16 cellular contexts compared by ENCODE assay signal in genomic region chr13:49023441-49023840, GRCh38. TPM values are rescaled to one million over a fixed set of nuclear protein-coding genes. Genes with fewer than 3 reads are reported as not detected.
A peak's percentile ranks its signal among the peaks of the same experiment; 100 is the strongest.
DNase-seq lines count a peak whose midpoint lies in the region; ATAC-seq and TF ChIP-seq lines count a peak whose summit lies in the region.
"Had no signal": no experiment of that assay in that cellular context is flagged by ENCODE, and none has a peak within 500 bp of the region (broad histone marks: within the 10 kb centered on the region; RNA-seq: fewer than 3 reads in every experiment).

No MANE protein-coding gene starts in this region.

- CTCF ChIA-PET in CD4-positive, alpha-beta T cell (lab: Charles Lee), result no interaction called here

- H3K36me3 Mint-ChIP-seq in HFFc6 (ENCODE audit: low read depth) (peaks cover 52% of the 10 kb centered on the region), endodermal cell (ENCODE audit: low read depth) (peaks cover 62% of the 10 kb centered on the region)
- peaks cover 78% of the 10 kb centered on the region for H3K36me3 Mint-ChIP-seq in CD4-positive, alpha-beta T cell (ENCODE audit: low read depth)

- peak; percentile 78 for ATAC-seq in foreskin keratinocyte
- no peak for ATAC-seq in HG02981 (IDR thresholded peaks at IDR 0.05; ENCODE audit: unreplicated experiment)
- ATAC-seq in CD4-positive, alpha-beta T cell (ENCODE audit: poor library complexity), result no peak
- ATAC-seq: GM23338, psoas muscle had no signal

- intact Hi-C loops in CD4-positive, alpha-beta T cell (cut with DNase I, micrococcal nuclease), result no loop called here

- peak; percentile 77 for DNase-seq in HFFc6
- DNase-seq in astrocyte of the cerebellum (ENCODE audit: low read depth), result peak; percentile 5
- peak; percentile 42 to 72 for DNase-seq in foreskin keratinocyte
- DNase-seq in endodermal cell, result no peak
- no peak for DNase-seq in CD4-positive, alpha-beta T cell
- DNase-seq in cortex of kidney (lab: John Stamatoyannopoulos, UW), result no peak
- DNase-seq: activated CD4-positive, alpha-beta T cell treated with anti-CD3 and anti-CD28 coated beads, Interleukin-2, amount 50 U/mL, for 48 hours; NCI-H345; psoas muscle had no signal

- no peaks in the 10 kb centered on the region for H3K27me3 ChIP-seq in ACC112 (ENCODE audit: insufficient read depth, low read length)
- H3K27me3 ChIP-seq in foreskin keratinocyte, result no peaks in the 10 kb centered on the region
- H3K27me3 ChIP-seq in endodermal cell (ENCODE audit: control insufficient read depth, insufficient read depth, low read length, poor library complexity, severe bottlenecking), result no peaks in the 10 kb centered on the region
- H3K27me3 ChIP-seq in CD4-positive, alpha-beta T cell (ENCODE audit: control insufficient read depth, insufficient read depth, low read length), result no peaks in the 10 kb centered on the region
- H3K27me3 ChIP-seq: vagina had no signal

- in situ Hi-C loops in astrocyte of the cerebellum (cut with HindIII; ENCODE audit: low sequenced_read_pairs), result loop anchor here (10.0 kb wide), 1 partner anchor 49 kb away; the partner anchor contains the start of gene FNDC3A

- H3K9ac ChIP-seq in endodermal cell (ENCODE audit: extremely low read depth, low read length, poor library complexity, severe bottlenecking), result no peak overlapping the region

- H3K79me2 ChIP-seq in ACC112 (ENCODE audit: control insufficient read depth, insufficient read depth, low read length, unreplicated experiment), result peaks cover 27% of the 10 kb centered on the region

- H2AFZ ChIP-seq in ACC112 (ENCODE audit: low read length, unreplicated experiment), result no peak overlapping the region
- H2AFZ ChIP-seq: GM23338 had no signal

- H3K9me3 Mint-ChIP-seq in HFFc6 (no peaks in the 10 kb centered on the region; the same call in 1 of the 2 replicates), endodermal cell (peaks cover 46% of the 10 kb centered on the region)
- H3K9me3 Mint-ChIP-seq in CD4-positive, alpha-beta T cell, result peaks cover 7% of the 10 kb centered on the region

- no peaks in the 10 kb centered on the region for H3K27me3 Mint-ChIP-seq in HFFc6 (ENCODE audit: insufficient read depth)
- no peaks in the 10 kb centered on the region for H3K27me3 Mint-ChIP-seq in endodermal cell (ENCODE audit: insufficient read depth)
- H3K27me3 Mint-ChIP-seq in CD4-positive, alpha-beta T cell, result no peaks in the 10 kb centered on the region
- H3K27me3 Mint-ChIP-seq: B cell, brain had no signal

- peak overlapping the region; percentile 81 for H3K27ac Mint-ChIP-seq in HFFc6
- no peak overlapping the region for H3K27ac Mint-ChIP-seq in endodermal cell
- H3K27ac Mint-ChIP-seq in CD4-positive, alpha-beta T cell, result no peak overlapping the region
- H3K27ac Mint-ChIP-seq: activated T-helper 2 cell treated with anti-CD3 and anti-CD28 coated beads, Interferon-gamma antibody, Interleukin-2, Interleukin-4, amounts not matched to agents 10 μg/mL and 5 μg/mL and 100 μg/mL, durations not matched to agents 14 hours and 24 hours and 36 hours; B cell; brain; GM23338 had no signal

- H3K4me1 Mint-ChIP-seq in HFFc6 (ENCODE audit: low read depth), result peaks cover 65% of the 10 kb centered on the region
- H3K4me1 Mint-ChIP-seq in endodermal cell, result peaks cover 3% of the 10 kb centered on the region
- H3K4me1 Mint-ChIP-seq in CD4-positive, alpha-beta T cell (ENCODE audit: low read depth), result no peaks in the 10 kb centered on the region
- H3K4me1 Mint-ChIP-seq: brain had no signal

- H3K4me1 ChIP-seq in ACC112 (ENCODE audit: control insufficient read depth, insufficient read depth, low read length, unreplicated experiment) (peaks cover 41% of the 10 kb centered on the region), foreskin keratinocyte (peaks cover 37% of the 10 kb centered on the region), endodermal cell (ENCODE audit: control insufficient read depth, insufficient read depth, low read length) (no peaks in the 10 kb centered on the region)
- H3K4me1 ChIP-seq: psoas muscle, vagina had no signal

- peaks cover 55% of the 10 kb centered on the region for H3K9me3 ChIP-seq in endodermal cell (ENCODE audit: control insufficient read depth, low read length)
- H3K9me3 ChIP-seq in CD4-positive, alpha-beta T cell (ENCODE audit: control insufficient read depth, low read length), result peaks cover 8% of the 10 kb centered on the region
- H3K9me3 ChIP-seq: psoas muscle, vagina had no signal

- POLR2A ChIA-PET in CD4-positive, alpha-beta T cell (lab: Charles Lee), result interaction anchor here (1.2 kb wide), 1 partner anchor 48 kb away, joined by 3 read pairs; the partner anchor contains the start of gene FNDC3A

- H3K36me3 ChIP-seq in ACC112 (ENCODE audit: insufficient read depth, low read length) (peaks cover 20% of the 10 kb centered on the region), endodermal cell (ENCODE audit: control insufficient read depth, insufficient read depth, low read length) (no peaks in the 10 kb centered on the region)
- H3K36me3 ChIP-seq: vagina had no signal

- H3K4me3 Mint-ChIP-seq in HFFc6 (peak overlapping the region; percentile 67), endodermal cell (no peak overlapping the region)
- no peak overlapping the region for H3K4me3 Mint-ChIP-seq in CD4-positive, alpha-beta T cell
- H3K4me3 Mint-ChIP-seq: B cell, brain, GM23338 had no signal

- H3K4me3 ChIP-seq in ACC112 (ENCODE audit: low read depth, low read length) (no peak overlapping the region), astrocyte of the cerebellum (ENCODE audit: low read depth, low read length) (no peak overlapping the region), endodermal cell (ENCODE audit: low read length) (no peak overlapping the region)
- H3K4me3 ChIP-seq: GM23338, psoas muscle, vagina had no signal

- H3K27ac ChIP-seq in ACC112 (ENCODE audit: low read depth, low read length) (peak overlapping the region; percentile 93), foreskin keratinocyte (no peak overlapping the region), endodermal cell (ENCODE audit: low read depth, low read length) (no peak overlapping the region)
- no peak overlapping the region for H3K27ac ChIP-seq in CD4-positive, alpha-beta T cell (ENCODE audit: low read depth, low read length)
- H3K27ac ChIP-seq: psoas muscle, vagina had no signal

- TF ChIP-seq CTCF in HFFc6 (IDR thresholded peaks at IDR 0.05) (no peak), astrocyte of the cerebellum (IDR thresholded peaks at IDR 0.05; ENCODE audit: low read depth, low read length, missing control alignments) (no peak), foreskin keratinocyte (conservative IDR thresholded peaks at IDR 0.05) (no peak), endodermal cell (conservative IDR thresholded peaks at IDR 0.05) (no peak)
- no peak for TF ChIP-seq CTCF in CD4-positive, alpha-beta T cell (IDR thresholded peaks at IDR 0.05)

RNA-seq across cellular contexts. Expression of gene FNDC3A, which starts 47.7 kb away (rescaled TPM):
- 10 to 100 TPM; 60.3 to 73.8 (median 67.9) TPM for total RNA-seq in HFFc6 (2021; fragmentation: NEBNext Ultra II Directional; extraction: Animal tissue kit (Norgen Biotek cat#: 25700))
- 29.4 and 34.9 TPM in 2 replicates for total RNA-seq in foreskin keratinocyte
- polyA plus RNA-seq in foreskin keratinocyte, result 5.2 and 5.4 TPM in 2 replicates
- total RNA-seq in endodermal cell, result 10 to 100 TPM; 42.2 to 42.8 TPM
- 46.0 TPM for polyA plus RNA-seq in endodermal cell (2013, experiment 1 of 2)
- 52.0 TPM for polyA plus RNA-seq in endodermal cell (2013, experiment 2 of 2)
- total RNA-seq in CD4-positive, alpha-beta T cell, result 10 to 100 TPM; 27.7 to 28.6 TPM

Comparison
In these comparisons a context has a peak if more than half of its experiments do, and no peak if none do; other contexts are left out.
1. DNase-seq: peak in HFFc6 (single experiment), astrocyte of the cerebellum (single experiment) and foreskin keratinocyte (2 of 2); none in endodermal cell (single experiment), CD4-positive, alpha-beta T cell (0 of 10) and cortex of kidney (single experiment).